8 cellular contexts compared by ENCODE assay signal in genomic region chr17:2282297-2282873, GRCh38.
DNase-seq lines count a peak whose midpoint lies in the region; ATAC-seq and TF ChIP-seq lines count a peak whose summit lies in the region.

No MANE protein-coding gene starts in this region.

- DNase-seq in NCI-H2196 (lab: John Stamatoyannopoulos, UW; ENCODE audit: unreplicated experiment) (peak; percentile 12), NCI-H2196 treated with DMSO at 0.1 percent for 48 hours (lab: John Stamatoyannopoulos, UW; ENCODE audit: unreplicated experiment) (no peak), LNCaP clone FGC (ENCODE audit: low read depth) (no peak), SW 1271 (lab: John Stamatoyannopoulos, UW) (peak; percentile 24 to 77), epidermal melanocyte (ENCODE audit: insufficient read length, low spot score) (peak; percentile 55), middle frontal gyrus (ENCODE audit: extremely low spot score, low spot score) (peak; percentile 9)
- DNase-seq in stimulated activated CD4-positive, alpha-beta T cell treated with anti-CD3 and anti-CD28 coated beads, Interleukin-12 subunit alpha, Interleukin-12 subunit beta, amount 100 ng/mL, for 4 hours, result no peak

- TF ChIP-seq CTCF in LNCaP clone FGC (IDR thresholded peaks at IDR 0.05; ENCODE audit: control insufficient read depth, extremely low read depth, insufficient read depth), result peak; percentile 49

- H3K4me3 ChIP-seq in LNCaP clone FGC (ENCODE audit: low read depth, low read length), result no peak overlapping the region

- ATAC-seq in HG03565 (IDR thresholded peaks at IDR 0.05; ENCODE audit: unreplicated experiment), result no peak

Comparison
In these comparisons a context has a peak if more than half of its experiments do, and no peak if none do; other contexts are left out.
1. DNase-seq: peak in NCI-H2196 (single experiment), SW 1271 (2 of 2), epidermal melanocyte (single experiment) and middle frontal gyrus (single experiment); none in NCI-H2196 treated with DMSO at 0.1 percent for 48 hours (single experiment), LNCaP clone FGC (single experiment) and stimulated activated CD4-positive, alpha-beta T cell treated with anti-CD3 and anti-CD28 coated beads, Interleukin-12 subunit alpha, Interleukin-12 subunit beta, amount 100 ng/mL, for 4 hours (single experiment).